Comparison of ENCODE assay signal across 1 cellular context in the genomic region with DNA sequence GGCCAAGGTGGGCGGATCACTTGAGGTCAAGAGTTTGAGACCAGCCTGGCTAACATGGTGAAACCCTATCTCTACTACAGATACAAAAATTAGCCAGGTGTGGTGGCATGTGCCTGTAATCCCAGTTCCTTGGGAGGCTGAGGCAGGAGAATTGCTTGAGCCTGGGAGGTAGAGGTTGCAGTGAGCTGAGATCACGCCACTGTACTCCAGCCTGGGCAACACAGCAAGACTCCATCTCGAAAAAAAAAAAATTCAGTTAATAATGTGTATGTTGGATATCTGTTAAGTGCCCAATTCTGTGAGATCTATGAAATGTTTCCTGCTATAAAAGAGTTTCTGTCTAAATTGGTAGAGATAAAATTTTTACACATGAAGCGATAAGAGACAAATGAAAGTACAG. TPM values are rescaled to one million over a fixed set of nuclear protein-coding genes. Genes with fewer than 3 reads are reported as not detected.
"Had no signal": no experiment of that assay in that cellular context is flagged by ENCODE, and none has a peak within 500 bp of the region (broad histone marks: within the 10 kb centered on the region; RNA-seq: fewer than 3 reads in every experiment).

No MANE protein-coding gene starts in this region.

RNA-seq across cellular contexts. Expression of a gene that starts 37.1 kb away (rescaled TPM):
- polyA plus RNA-seq: IgD-negative memory B cell had no signal
